ENCODE assay signal across 1 cellular context in genomic region chr10:33116293-33116697, GRCh38.
A peak's percentile ranks its signal among the peaks of the same experiment; 100 is the strongest.
TF ChIP-seq lines count a peak whose summit lies in the region.

No MANE protein-coding gene starts in this region.

TF ChIP-seq in A549, 52 proteins besides CTCF, POLR2A, EP300 and RAD21 (continued from another document):
- TF ChIP-seq, protein P1, sequence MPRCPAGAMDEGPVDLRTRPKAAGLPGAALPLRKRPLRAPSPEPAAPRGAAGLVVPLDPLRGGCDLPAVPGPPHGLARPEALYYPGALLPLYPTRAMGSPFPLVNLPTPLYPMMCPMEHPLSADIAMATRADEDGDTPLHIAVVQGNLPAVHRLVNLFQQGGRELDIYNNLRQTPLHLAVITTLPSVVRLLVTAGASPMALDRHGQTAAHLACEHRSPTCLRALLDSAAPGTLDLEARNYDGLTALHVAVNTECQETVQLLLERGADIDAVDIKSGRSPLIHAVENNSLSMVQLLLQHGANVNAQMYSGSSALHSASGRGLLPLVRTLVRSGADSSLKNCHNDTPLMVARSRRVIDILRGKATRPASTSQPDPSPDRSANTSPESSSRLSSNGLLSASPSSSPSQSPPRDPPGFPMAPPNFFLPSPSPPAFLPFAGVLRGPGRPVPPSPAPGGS (IDR thresholded peaks at IDR 0.05) = no peak
- peak; percentile 53 for TF ChIP-seq SMC3 (IDR thresholded peaks at IDR 0.05)
